23 cellular contexts compared by ENCODE assay signal in the genomic region with DNA sequence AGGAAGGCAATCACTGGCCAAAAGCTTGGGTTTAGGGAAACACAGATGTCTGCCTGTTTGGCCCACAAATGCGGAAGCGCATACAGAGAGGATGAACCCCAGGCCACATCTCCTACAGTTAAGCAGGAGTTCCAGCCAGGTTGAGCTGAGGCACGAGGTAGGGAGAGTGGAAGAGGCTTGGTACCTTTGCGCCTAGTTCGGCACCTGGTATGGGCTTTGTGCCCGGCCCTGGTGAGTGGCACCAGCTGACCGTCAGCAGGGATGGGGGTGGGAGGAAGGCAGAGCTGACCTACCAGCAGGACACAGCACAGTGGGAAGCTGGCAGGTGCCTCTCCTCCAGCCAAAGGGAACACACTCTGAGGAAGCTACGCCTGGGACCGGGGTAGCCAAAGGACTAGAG. TPM values are rescaled to one million over a fixed set of nuclear protein-coding genes. Genes with fewer than 3 reads are reported as not detected.
"Had no signal": no experiment of that assay in that cellular context is flagged by ENCODE, and none has a peak within 500 bp of the region (broad histone marks: within the 10 kb centered on the region; RNA-seq: fewer than 3 reads in every experiment).

No MANE protein-coding gene starts in this region.

- DNase-seq: activated B cell treated with CpG ODN at 0.5 μM for 24 hours; activated CD4-positive, alpha-beta T cell treated with anti-CD3 and anti-CD28 coated beads for 1 hour; activated CD4-positive, alpha-beta T cell treated with anti-CD3 and anti-CD28 coated beads, Interleukin-2, amount 10 ng/mL, durations not matched to agents 24 days and 14 days; activated CD4-positive, alpha-beta T cell treated with anti-CD3 and anti-CD28 coated beads, Interleukin-2, amount 50 U/mL, for 48 hours; activated CD8-positive, alpha-beta memory T cell treated with anti-CD3 and anti-CD28 coated beads, Interleukin-2, amount 10 ng/mL, durations not matched to agents 7 days and 5 days; activated gamma-delta T cell; activated naive CD4-positive, alpha-beta T cell treated with anti-CD3 and anti-CD28 coated beads for 36 hours; activated T-cell treated with anti-CD3 and anti-CD28 coated beads, Interleukin-2, amount 50 U/mL, for 24 hours; amygdala; colonic mucosa; Kasumi-1; NCI-H1105 treated with DMSO at 0.1 percent for 48 hours; NCI-H1436 treated with DMSO at 0.1 percent for 48 hours; NCI-H1930; NCI-H2171; NCI-H345; NCI-H510A; NCI-H526 treated with DMSO at 0.1 percent for 48 hours; PC-9; SHP77 treated with DMSO at 0.1 percent for 48 hours; T-helper 17 cell; T1000 had no signal

- ATAC-seq: activated CD8-positive, alpha-beta memory T cell treated with anti-CD3 and anti-CD28 coated beads, Interleukin-2, amount 10 ng/mL, durations not matched to agents 7 days and 5 days; T-helper 17 cell had no signal

- H3K27me3 ChIP-seq: colonic mucosa had no signal

- H3K4me2 ChIP-seq: PC-9 had no signal

- H3K27ac ChIP-seq: colonic mucosa, PC-9 had no signal

- H2AFZ ChIP-seq: PC-9 had no signal

- H3K9me3 ChIP-seq: colonic mucosa had no signal

- H3K36me3 ChIP-seq: colonic mucosa had no signal

- H3K4me1 ChIP-seq: colonic mucosa had no signal

- H3K4me3 ChIP-seq: colonic mucosa, PC-9 had no signal

RNA-seq across cellular contexts. Expression of a gene that starts 57.6 kb away (rescaled TPM):
- total RNA-seq: activated B cell treated with CpG ODN at 0.5 μM for 24 hours; activated CD4-positive, alpha-beta T cell treated with anti-CD3 and anti-CD28 coated beads, Interleukin-2, amount 10 ng/mL, durations not matched to agents 24 days and 14 days; activated CD8-positive, alpha-beta memory T cell treated with anti-CD3 and anti-CD28 coated beads, Interleukin-2, amount 10 ng/mL, durations not matched to agents 7 days and 5 days; activated naive CD4-positive, alpha-beta T cell treated with anti-CD3 and anti-CD28 coated beads for 36 hours; activated T-helper 1 cell treated with anti-CD3 and anti-CD28 coated beads, Interleukin-12 subunit alpha, Interleukin-12 subunit beta, Interleukin-2, Interleukin-4 antibody, amounts not matched to agents 30 ng/mL and 10 ng/mL and 1 ng/mL, durations not matched to agents 14 hours and 24 hours and 36 hours; PC-9; T-helper 17 cell had no signal
